ENCODE assay signal across 16 cellular contexts in the genomic region with DNA sequence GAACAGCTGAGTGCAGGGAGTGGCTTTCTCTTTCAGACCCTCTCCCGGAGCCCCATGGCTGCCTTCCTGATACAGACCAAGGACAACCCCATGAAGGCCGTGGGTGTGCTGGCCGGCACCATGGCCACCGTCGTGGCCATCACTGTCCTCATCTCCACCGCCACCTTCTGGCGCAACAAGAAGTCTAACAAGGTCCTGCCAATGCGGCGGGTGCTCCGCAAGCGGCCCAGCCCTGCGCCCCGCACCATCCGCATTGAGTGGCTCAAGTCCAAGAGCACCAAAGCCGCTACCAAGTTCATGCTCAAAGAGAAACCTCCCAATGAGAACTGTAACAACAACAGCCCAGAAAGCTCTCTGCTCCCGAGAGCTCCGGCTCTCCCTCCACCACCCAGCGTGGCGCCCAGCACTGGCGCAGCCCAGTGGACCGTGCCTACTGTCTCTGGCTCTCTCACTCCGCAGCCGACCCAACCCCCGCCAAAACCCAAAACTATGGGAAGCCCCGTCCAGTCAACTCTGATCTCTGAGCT. TPM values are rescaled to one million over a fixed set of nuclear protein-coding genes. Genes with fewer than 3 reads are reported as not detected.
A peak's percentile ranks its signal among the peaks of the same experiment; 100 is the strongest.
DNase-seq lines count a peak whose midpoint lies in the region; ATAC-seq and TF ChIP-seq lines count a peak whose summit lies in the region.
"Had no signal": no experiment of that assay in that cellular context is flagged by ENCODE, and none has a peak within 500 bp of the region (broad histone marks: within the 10 kb centered on the region; RNA-seq: fewer than 3 reads in every experiment).

No MANE protein-coding gene starts in this region.

- no peak overlapping the region for H3K14ac ChIP-seq in H9 (ENCODE audit: insufficient read depth, low read length)

- no peak overlapping the region for H2BK15ac ChIP-seq in H9 (ENCODE audit: low read depth, low read length)

- no peak overlapping the region for H3K23ac ChIP-seq in H9 (ENCODE audit: insufficient read length, low read depth, low read length)

- H3F3A ChIP-seq in neural progenitor cell (ENCODE audit: low read depth) = no peaks in the 10 kb centered on the region

- H3K4me2 ChIP-seq in H9 (ENCODE audit: insufficient read depth, insufficient read length, low read length) (no peak overlapping the region), neural progenitor cell (no peak overlapping the region)

- H3K4me1 ChIP-seq in H9 (ENCODE audit: insufficient read depth, low read length) = no peaks in the 10 kb centered on the region
- H3K4me1 ChIP-seq in neural progenitor cell = no peaks in the 10 kb centered on the region
- H3K4me1 ChIP-seq: SJSA1, tibial nerve had no signal

- no peak overlapping the region for H2BK12ac ChIP-seq in H9 (ENCODE audit: insufficient read length, low read depth, low read length)

- H4K91ac ChIP-seq in H9 (ENCODE audit: insufficient read length, low read depth, low read length) = no peak overlapping the region

- H3K18ac ChIP-seq in H9 (ENCODE audit: insufficient read length, low read depth, low read length) = no peak overlapping the region

- CTCF ChIA-PET in activated CD4-positive, alpha-beta T cell treated with anti-CD3 and anti-CD28 coated beads for 36 hours (lab: Charles Lee) = interaction anchor here (0.6 to 7.5 kb wide), 10 partner anchors 8 to 1496 kb away, joined by 3 to 61 read pairs (median 4); no protein-coding TSS in a partner anchor

- peak; percentile 4 for ATAC-seq in activated CD4-positive, alpha-beta T cell treated with anti-CD3 and anti-CD28 coated beads for 36 hours
- ATAC-seq in GM21390 (IDR thresholded peaks at IDR 0.05; ENCODE audit: unreplicated experiment) (no peak), HG02981 (IDR thresholded peaks at IDR 0.05; ENCODE audit: unreplicated experiment) (no peak)

- H3K4ac ChIP-seq in H9 (ENCODE audit: low read depth, low read length) = no peak overlapping the region

- no peaks in the 10 kb centered on the region for H3K27me3 Mint-ChIP-seq in activated CD4-positive, alpha-beta T cell treated with anti-CD3 and anti-CD28 coated beads for 36 hours
- H3K27me3 Mint-ChIP-seq in H9 (ENCODE audit: low read depth) = no peaks in the 10 kb centered on the region
- H3K27me3 Mint-ChIP-seq in neural progenitor cell (ENCODE audit: insufficient read depth, low read depth) = peaks cover 9% of the 10 kb centered on the region
- H3K27me3 Mint-ChIP-seq in HFFc6 (ENCODE audit: insufficient read depth) = peaks cover 16% of the 10 kb centered on the region

- H2AK5ac ChIP-seq in H9 (ENCODE audit: insufficient read length, low read length) = no peak overlapping the region

- H2BK120ac ChIP-seq in H9 (ENCODE audit: low read depth, low read length, poor library complexity, severe bottlenecking) = no peak overlapping the region

- peaks cover 92% of the 10 kb centered on the region for H3K36me3 ChIP-seq in WERI-Rb-1
- H3K36me3 ChIP-seq in neural progenitor cell = no peaks in the 10 kb centered on the region
- H3K36me3 ChIP-seq: SJSA1, tibial nerve had no signal

- no peak overlapping the region for H3K27ac ChIP-seq in H9 (ENCODE audit: insufficient read length, low read depth, low read length)
- H3K27ac ChIP-seq in WERI-Rb-1 = no peak overlapping the region
- no peak overlapping the region for H3K27ac ChIP-seq in neural progenitor cell
- H3K27ac ChIP-seq: SJSA1, tibial nerve, VCaP had no signal

- H3K9me3 Mint-ChIP-seq in activated CD4-positive, alpha-beta T cell treated with anti-CD3 and anti-CD28 coated beads for 36 hours (ENCODE audit: low read depth) = no peaks in the 10 kb centered on the region
- H3K9me3 Mint-ChIP-seq in H9 (no peaks in the 10 kb centered on the region), neural progenitor cell (no peaks in the 10 kb centered on the region), HFFc6 (no peaks in the 10 kb centered on the region)

- intact Hi-C loops in activated CD4-positive, alpha-beta T cell treated with anti-CD3 and anti-CD28 coated beads for 36 hours (cut with DNase I, micrococcal nuclease) = no loop called here

- no peak overlapping the region for H2BK5ac ChIP-seq in H9 (ENCODE audit: insufficient read length, low read length)

- H4K5ac ChIP-seq in H9 (ENCODE audit: insufficient read length, low read depth, low read length) = no peak overlapping the region

- H4K20me1 ChIP-seq in H9 (ENCODE audit: control insufficient read depth, insufficient read depth, insufficient read length) (no peaks in the 10 kb centered on the region), neural progenitor cell (ENCODE audit: low read depth) (no peaks in the 10 kb centered on the region)

- no peaks in the 10 kb centered on the region for H3K23me2 ChIP-seq in H9 (ENCODE audit: insufficient read length, low read depth, low read length, poor library complexity, severe bottlenecking)

- POLR2A ChIA-PET in activated CD4-positive, alpha-beta T cell treated with anti-CD3 and anti-CD28 coated beads for 36 hours (lab: Charles Lee) = interaction anchor here (0.6 kb wide), 1 partner anchor 66 kb away, joined by 3 read pairs; no protein-coding TSS in a partner anchor

- peak overlapping the region; percentile 18 for H3K4me3 Mint-ChIP-seq in activated CD4-positive, alpha-beta T cell treated with anti-CD3 and anti-CD28 coated beads for 36 hours
- H3K4me3 Mint-ChIP-seq in H9 (no peak overlapping the region), neural progenitor cell (no peak overlapping the region), HFFc6 (no peak overlapping the region)

- H2AFZ ChIP-seq in H9 (ENCODE audit: low read length) (no peak overlapping the region), neural progenitor cell (replicated peaks) (no peak overlapping the region)

- TF ChIP-seq CTCF in H9 (conservative IDR thresholded peaks at IDR 0.05) (no peak), WERI-Rb-1 (IDR thresholded peaks at IDR 0.05; ENCODE audit: low read depth, low read length) (0 out of 2 replicates have a peak, but pooled peaks have one; percentile 20), neural progenitor cell (IDR thresholded peaks at IDR 0.05) (no peak), HFFc6 (IDR thresholded peaks at IDR 0.05) (no peak)

- H3K27me3 ChIP-seq in H9 (ENCODE audit: insufficient read depth, low read length) (no peaks in the 10 kb centered on the region), WERI-Rb-1 (ENCODE audit: insufficient read depth, low read depth, severe bottlenecking) (no peaks in the 10 kb centered on the region), neural progenitor cell (no peaks in the 10 kb centered on the region)
- H3K27me3 ChIP-seq: tibial nerve had no signal

- H3K79me1 ChIP-seq in H9 (ENCODE audit: insufficient read depth, low read depth, low read length, poor library complexity, severe bottlenecking) = no peaks in the 10 kb centered on the region

- H3K56ac ChIP-seq in H9 (ENCODE audit: insufficient read length, low read depth, low read length) = no peak overlapping the region

- no peak overlapping the region for H2BK20ac ChIP-seq in H9 (ENCODE audit: low read depth, low read length, poor library complexity, severe bottlenecking)

- WGBS in H9 (ENCODE audit: extremely low coverage, insufficient read length, low lambda C conversion rate) = no CpG with 5 or more reads among the region's 25 CpGs

- H3K4me3 ChIP-seq in WERI-Rb-1 (ENCODE audit: low read depth, low read length) (no peak overlapping the region), neural progenitor cell (no peak overlapping the region)
- H3K4me3 ChIP-seq: SJSA1, tibial nerve had no signal

- no peak overlapping the region for H3K27ac Mint-ChIP-seq in activated CD4-positive, alpha-beta T cell treated with anti-CD3 and anti-CD28 coated beads for 36 hours
- H3K27ac Mint-ChIP-seq in H9 (peak overlapping the region in 1 of 3 experiments; percentile 79; a peak in 2 of 7 replicates), neural progenitor cell (peak overlapping the region; percentile 76), HFFc6 (no peak overlapping the region)

- H3K9ac ChIP-seq in H9 (ENCODE audit: extremely low read depth, insufficient read length, low read length) (no peak overlapping the region), neural progenitor cell (no peak overlapping the region)

- DNase-seq in activated CD4-positive, alpha-beta T cell treated with anti-CD3 and anti-CD28 coated beads for 36 hours = no peak
- DNase-seq in activated CD4-positive, alpha-beta T cell treated with anti-CD3 and anti-CD28 coated beads, Interleukin-2, amount 50 U/mL, for 4 hours = no peak
- DNase-seq in H9 = peak; percentile 49
- DNase-seq in WERI-Rb-1 = no peak
- DNase-seq in neural progenitor cell (ENCODE audit: low spot score) = no peak
- no peak for DNase-seq in HFFc6
- DNase-seq: KG1; NCI-H526 treated with DMSO at 0.1 percent for 48 hours; stimulated activated CD4-positive, alpha-beta T cell treated with anti-CD3 and anti-CD28 coated beads, Interleukin-12 subunit alpha, Interleukin-12 subunit beta, amount 100 ng/mL, for 4 hours had no signal

- no peak overlapping the region for H3T11ph ChIP-seq in H9 (ENCODE audit: low read length)

- H3K9me3 ChIP-seq in H9 (ENCODE audit: control insufficient read depth, low read depth, low read length) (no peaks in the 10 kb centered on the region), WERI-Rb-1 (ENCODE audit: severe bottlenecking) (no peaks in the 10 kb centered on the region), neural progenitor cell (ENCODE audit: low read depth) (no peaks in the 10 kb centered on the region)
- H3K9me3 ChIP-seq: SJSA1, tibial nerve had no signal

- no peaks in the 10 kb centered on the region for H3K36me3 Mint-ChIP-seq in activated CD4-positive, alpha-beta T cell treated with anti-CD3 and anti-CD28 coated beads for 36 hours (ENCODE audit: low read depth)
- no peaks in the 10 kb centered on the region; a peak in 1 of 7 replicates for H3K36me3 Mint-ChIP-seq in H9 (ENCODE audit: insufficient read depth in 1 of 3, low read depth in 3 of 3)
- H3K36me3 Mint-ChIP-seq in neural progenitor cell = no peaks in the 10 kb centered on the region
- H3K36me3 Mint-ChIP-seq in HFFc6 (ENCODE audit: low read depth) = no peaks in the 10 kb centered on the region

- H4K8ac ChIP-seq in H9 (replicated peaks; ENCODE audit: insufficient read length, low read depth, low read length) = no peak overlapping the region

- H3K4me1 Mint-ChIP-seq in activated CD4-positive, alpha-beta T cell treated with anti-CD3 and anti-CD28 coated beads for 36 hours = no peaks in the 10 kb centered on the region
- H3K4me1 Mint-ChIP-seq in H9 (peaks cover 0 to 6% of the 10 kb centered on the region in 2 experiments; a peak in 3 of 4 replicates), neural progenitor cell (no peaks in the 10 kb centered on the region), HFFc6 (ENCODE audit: low read depth) (no peaks in the 10 kb centered on the region)

- H3K79me2 ChIP-seq in H9 (ENCODE audit: insufficient read depth, low read length) (no peaks in the 10 kb centered on the region), neural progenitor cell (ENCODE audit: low read depth) (no peaks in the 10 kb centered on the region)

RNA-seq across cellular contexts. Expression of a gene that starts 11.2 kb away (rescaled TPM):
- total RNA-seq in activated CD4-positive, alpha-beta T cell treated with anti-CD3 and anti-CD28 coated beads for 36 hours = not detected
- total RNA-seq in H9 (2021) (not detected in 2 replicates), neural progenitor cell (ENCODE audit: low replicate concordance) (not detected in 2 replicates)
- not detected for total RNA-seq in HFFc6 (2021; fragmentation: NEBNext Ultra II Directional; extraction: Animal tissue kit (Norgen Biotek cat#: 25700))
- total RNA-seq: astrocyte, osteoblast, SJSA1, tibial nerve had no signal

RNA-seq across cellular contexts. Expression of a gene that starts 19.8 kb away (rescaled TPM):
- 1 to 10 TPM in 1 of 2 experiments, under 1 TPM in 1; 0.62 to 1.1 TPM for total RNA-seq in activated CD4-positive, alpha-beta T cell treated with anti-CD3 and anti-CD28 coated beads for 36 hours
- total RNA-seq in H9 (2021) (6.4 and 6.6 TPM in 2 replicates), neural progenitor cell (ENCODE audit: low replicate concordance) (1.4 and 2.7 TPM in 2 replicates)
- total RNA-seq in HFFc6 (2021; fragmentation: NEBNext Ultra II Directional; extraction: Animal tissue kit (Norgen Biotek cat#: 25700)) = not detected

RNA-seq across cellular contexts. Expression of a gene that starts 27.2 kb away (rescaled TPM):
- not detected for total RNA-seq in activated CD4-positive, alpha-beta T cell treated with anti-CD3 and anti-CD28 coated beads for 36 hours
- total RNA-seq in H9 (2021) (not detected in 2 replicates), neural progenitor cell (ENCODE audit: low replicate concordance) (not detected in 2 replicates)
- total RNA-seq in HFFc6 (2021; fragmentation: NEBNext Ultra II Directional; extraction: Animal tissue kit (Norgen Biotek cat#: 25700)) = not detected
- total RNA-seq: astrocyte, osteoblast, SJSA1, tibial nerve had no signal

RNA-seq across cellular contexts. Expression of a gene that starts 30.7 kb away (rescaled TPM):
- not detected for total RNA-seq in activated CD4-positive, alpha-beta T cell treated with anti-CD3 and anti-CD28 coated beads for 36 hours
- total RNA-seq in H9 (2021) (not detected in 2 replicates), neural progenitor cell (ENCODE audit: low replicate concordance) (0.71 and 1.9 TPM in 2 replicates)
- total RNA-seq in HFFc6 (2021; fragmentation: NEBNext Ultra II Directional; extraction: Animal tissue kit (Norgen Biotek cat#: 25700)) = not detected
- total RNA-seq: astrocyte, osteoblast, SJSA1 had no signal

RNA-seq across cellular contexts. Expression of a gene that starts 40.5 kb away (rescaled TPM):
- total RNA-seq in activated CD4-positive, alpha-beta T cell treated with anti-CD3 and anti-CD28 coated beads for 36 hours = not detected
- total RNA-seq in H9 (2021) (not detected in 2 replicates), neural progenitor cell (ENCODE audit: low replicate concordance) (not detected in 2 replicates)
- not detected for total RNA-seq in HFFc6 (2021; fragmentation: NEBNext Ultra II Directional; extraction: Animal tissue kit (Norgen Biotek cat#: 25700))
- total RNA-seq: astrocyte, osteoblast, SJSA1, tibial nerve had no signal
